8 cellular contexts compared by ENCODE assay signal in genomic region chr14:50944647-50945413, GRCh38. TPM values are rescaled to one million over a fixed set of nuclear protein-coding genes. Genes with fewer than 3 reads are reported as not detected.
A peak's percentile ranks its signal among the peaks of the same experiment; 100 is the strongest.
DNase-seq lines count a peak whose midpoint lies in the region; ATAC-seq and TF ChIP-seq lines count a peak whose summit lies in the region.

No MANE protein-coding gene starts in this region.

- WGBS in mesendoderm (ENCODE audit: extremely low coverage, insufficient coverage, low lambda C conversion rate) = no CpG with 5 or more reads among the region's 29 CpGs
- WGBS in upper lobe of left lung, 2 donors = 9 to 12% methylated on average over 17 to 28 of the region's 29 CpGs

- peak overlapping the region; percentile 91 for H3K4me2 ChIP-seq in mesendoderm (ENCODE audit: low read length)

- H3K18ac ChIP-seq in mesendoderm (ENCODE audit: low read length) = peak overlapping the region; percentile 52

- H2AK5ac ChIP-seq in mesendoderm (ENCODE audit: low read length) = no peak overlapping the region

- H2BK5ac ChIP-seq in mesendoderm (ENCODE audit: low read length) = no peak overlapping the region

- H3K9me3 Mint-ChIP-seq in activated naive CD4-positive, alpha-beta T cell treated with anti-CD3 and anti-CD28 coated beads, Interleukin-2, amount 50 U/mL, for 24 hours = no peaks in the 10 kb centered on the region

- peak overlapping the region; percentile 91 for H3K4me3 Mint-ChIP-seq in activated naive CD4-positive, alpha-beta T cell treated with anti-CD3 and anti-CD28 coated beads, Interleukin-2, amount 50 U/mL, for 24 hours

- no peak overlapping the region for H3K27ac Mint-ChIP-seq in activated naive CD4-positive, alpha-beta T cell treated with anti-CD3 and anti-CD28 coated beads, Interleukin-2, amount 50 U/mL, for 24 hours

- H3K4me3 ChIP-seq in duodenal mucosa (ENCODE audit: low read depth in 1 of 2, low read length in 2 of 2) (peak overlapping the region; percentile 79 to 86), mesendoderm (ENCODE audit: low read length) (peak overlapping the region; percentile 70), upper lobe of left lung (peak overlapping the region; percentile 59 to 78 (median 70))

- TF ChIP-seq EP300 in upper lobe of left lung (IDR thresholded peaks at IDR 0.05) = no peak

- H2BK15ac ChIP-seq in mesendoderm (replicated peaks; ENCODE audit: low read depth) = no peak overlapping the region

- H3K4me1 ChIP-seq in duodenal mucosa (ENCODE audit: control insufficient read depth in 1 of 2, insufficient read depth in 2 of 2, low read length in 2 of 2) (peaks cover 0 to 18% of the 10 kb centered on the region in 2 donors), mesendoderm (ENCODE audit: control insufficient read depth, low read depth, low read length) (no peaks in the 10 kb centered on the region), upper lobe of left lung (peaks cover 0 to 14% (median 9%) of the 10 kb centered on the region in 4 donors)

- no peak overlapping the region for H3K23ac ChIP-seq in mesendoderm (ENCODE audit: low read length)

- H3K9ac ChIP-seq in duodenal mucosa (ENCODE audit: low read depth in 1 of 2, low read length in 2 of 2) (peak overlapping the region; percentile 26 to 52), mesendoderm (ENCODE audit: low read length) (peak overlapping the region; percentile 74)

- no peak overlapping the region for H3K4ac ChIP-seq in mesendoderm (ENCODE audit: low read depth, low read length)

- H3K4me1 Mint-ChIP-seq in activated naive CD4-positive, alpha-beta T cell treated with anti-CD3 and anti-CD28 coated beads, Interleukin-2, amount 50 U/mL, for 24 hours = peaks cover 14% of the 10 kb centered on the region

- H3K27me3 ChIP-seq in duodenal mucosa (ENCODE audit: control insufficient read depth in 1 of 2, insufficient read depth in 2 of 2, low read length in 2 of 2) = peaks cover 8 to 15% of the 10 kb centered on the region in 2 donors
- no peaks in the 10 kb centered on the region for H3K27me3 ChIP-seq in mesendoderm (ENCODE audit: insufficient read depth, low read length, poor library complexity)
- H3K27me3 ChIP-seq in upper lobe of left lung = no peaks in the 10 kb centered on the region

- H3K36me3 Mint-ChIP-seq in activated naive CD4-positive, alpha-beta T cell treated with anti-CD3 and anti-CD28 coated beads, Interleukin-2, amount 50 U/mL, for 24 hours = peaks cover 2% of the 10 kb centered on the region

- peak; percentile 25 to 80 for ATAC-seq in upper lobe of left lung (ENCODE audit: low FRiP score in 2 of 2)

- POLR2A ChIA-PET in RWPE1 (lab: Yijun Ruan, JAX; ENCODE audit: low non-redundant PET) = interaction anchor here (0.7 kb wide), 1 partner anchor 11 kb away, joined by 5 read pairs; no protein-coding TSS in a partner anchor

- no peaks in the 10 kb centered on the region for H3K36me3 ChIP-seq in duodenal mucosa (ENCODE audit: control insufficient read depth in 1 of 2, insufficient read depth in 2 of 2, low read length in 2 of 2)
- H3K36me3 ChIP-seq in mesendoderm (ENCODE audit: control insufficient read depth, insufficient read depth, low read length) = no peaks in the 10 kb centered on the region
- no peaks in the 10 kb centered on the region for H3K36me3 ChIP-seq in upper lobe of left lung

- H3K79me1 ChIP-seq in mesendoderm (ENCODE audit: low read length) = no peaks in the 10 kb centered on the region

- H3K9me3 ChIP-seq in duodenal mucosa (ENCODE audit: control insufficient read depth in 1 of 2, low read length in 2 of 2) (no peaks in the 10 kb centered on the region), upper lobe of left lung (no peaks in the 10 kb centered on the region)

- CTCF ChIA-PET in RWPE1 (lab: Yijun Ruan, JAX) = interaction anchor here (0.6 to 1.4 kb wide), 5 partner anchors 25 to 689 kb away, joined by 3 to 4 read pairs (median 3); no protein-coding TSS in a partner anchor

- H4K5ac ChIP-seq in mesendoderm (ENCODE audit: low read length) = no peak overlapping the region

- TF ChIP-seq POLR2A in upper lobe of left lung (IDR thresholded peaks at IDR 0.05) = peak in 2 of 4 donors; percentile 12 to 59

- H3K56ac ChIP-seq in mesendoderm (ENCODE audit: low read length) = peak overlapping the region; percentile 88

- DNase-seq in activated naive CD4-positive, alpha-beta T cell treated with anti-CD3 and anti-CD28 coated beads, Interleukin-2, amount 50 U/mL, for 16 hours = no peak
- DNase-seq in HS-27A (ENCODE audit: low read depth) (peak; percentile 51), RWPE1 (ENCODE audit: low spot score) (peak; percentile 69), mesendoderm (no peak), upper lobe of left lung (peak; percentile 29 to 49), mesenteric fat pad (ENCODE audit: low spot score) (no peak)

- H2BK120ac ChIP-seq in mesendoderm (ENCODE audit: low read depth, low read length) = no peak overlapping the region

- H3K27me3 Mint-ChIP-seq in activated naive CD4-positive, alpha-beta T cell treated with anti-CD3 and anti-CD28 coated beads, Interleukin-2, amount 50 U/mL, for 24 hours = peaks cover 26% of the 10 kb centered on the region

- no peak for TF ChIP-seq CTCF in RWPE1 (conservative IDR thresholded peaks at IDR 0.05; ENCODE audit: low read depth)
- no peak for TF ChIP-seq CTCF in upper lobe of left lung (IDR thresholded peaks at IDR 0.05)

- H3K79me2 ChIP-seq in mesendoderm (ENCODE audit: control insufficient read depth, insufficient read depth, low read length) = no peaks in the 10 kb centered on the region

- H3K27ac ChIP-seq in RWPE1 (peak overlapping the region; percentile 93), duodenal mucosa (ENCODE audit: low read depth, low read length) (peak overlapping the region; percentile 36), mesendoderm (ENCODE audit: low read depth, low read length) (peak overlapping the region; percentile 49), upper lobe of left lung (peak overlapping the region; percentile 74 to 92 (median 84))

- no peak overlapping the region for H4K8ac ChIP-seq in mesendoderm (ENCODE audit: low read depth, low read length)

RNA-seq across cellular contexts. Expression of gene PYGL, which starts 0.5 kb away (rescaled TPM):
- polyA plus RNA-seq in mesendoderm (2013, experiment 1 of 2) = 34.0 TPM
- polyA plus RNA-seq in mesendoderm (2013, experiment 2 of 2) = 34.9 TPM
- total RNA-seq in upper lobe of left lung (10 to 100 TPM; 33.6 to 73.2 (median 55.9) TPM), mesenteric fat pad (174 TPM)

Comparison
In these comparisons a context has a peak if more than half of its experiments do, and no peak if none do; other contexts are left out.
1. DNase-seq: peak in HS-27A (single experiment), RWPE1 (single experiment) and upper lobe of left lung (2 of 2); none in activated naive CD4-positive, alpha-beta T cell treated with anti-CD3 and anti-CD28 coated beads, Interleukin-2, amount 50 U/mL, for 16 hours (single experiment), mesendoderm (single experiment) and mesenteric fat pad (single experiment).
2. H3K27ac ChIP-seq: peak in every context shown above with its lines; median percentile 93 in RWPE1; 84 in upper lobe of left lung; 49 in mesendoderm; 36 in duodenal mucosa.
3. Peak in every context shown above with its lines, with median percentiles within 50 percentile points of each other: H3K4me3 ChIP-seq.